13 cellular contexts compared by ENCODE assay signal in genomic region chr7:100098913-100099312, GRCh38. TPM values are rescaled to one million over a fixed set of nuclear protein-coding genes. Genes with fewer than 3 reads are reported as not detected.
DNase-seq lines count a peak whose midpoint lies in the region; ATAC-seq, FAIRE-seq and TF ChIP-seq lines count a peak whose summit lies in the region.
"Had no signal": no experiment of that assay in that cellular context is flagged by ENCODE, and none has a peak within 500 bp of the region (broad histone marks: within the 10 kb centered on the region; RNA-seq: fewer than 3 reads in every experiment).

No MANE protein-coding gene starts in this region.

- TF ChIP-seq POLR2A in endothelial cell of umbilical vein (IDR thresholded peaks at IDR 0.05; ENCODE audit: low read depth, low read length) = no peak

- no peak for DNase-seq in activated CD4-positive, alpha-beta T cell treated with anti-CD3 and anti-CD28 coated beads, Interleukin-2, amount 10 ng/mL, durations not matched to agents 24 days and 14 days
- DNase-seq in activated CD4-positive, alpha-beta T cell treated with anti-CD3 and anti-CD28 coated beads, Interleukin-2, amount 50 U/mL, for 1 hour = no peak
- no peak for DNase-seq in RWPE1 (ENCODE audit: low spot score)
- no peak for DNase-seq in endothelial cell of umbilical vein (ENCODE audit: low read depth, low spot score)
- no peak for DNase-seq in retinal pigment epithelial cell (ENCODE audit: low read depth)
- no peak for DNase-seq in amygdala (lab: John Stamatoyannopoulos, UW)
- DNase-seq in head of caudate nucleus = no peak
- DNase-seq: heart right ventricle, midbrain, NCI-H1048, NCI-H82, SW 1271 had no signal

- dilution Hi-C loops in endothelial cell of umbilical vein (cut with MboI; ENCODE audit: extremely low pct_ligation_motif_present, low sequenced_read_pairs) = no loop called here

- H3K4me1 Mint-ChIP-seq in activated CD4-positive, alpha-beta T cell treated with anti-CD3 and anti-CD28 coated beads, Interleukin-2, amount 10 ng/mL, durations not matched to agents 24 days and 14 days = peaks cover 41% of the 10 kb centered on the region

- H2AFZ ChIP-seq in endothelial cell of umbilical vein (ENCODE audit: low read depth, low read length) = no peak overlapping the region

- H3K9ac ChIP-seq in endothelial cell of umbilical vein (replicated peaks; ENCODE audit: extremely low read depth, insufficient read depth, low read length) = peak overlapping the region; percentile 92

- H3K4me2 ChIP-seq in endothelial cell of umbilical vein (ENCODE audit: insufficient read depth, low read length) = peak overlapping the region; percentile 94

- no peaks in the 10 kb centered on the region for H3K9me3 Mint-ChIP-seq in activated CD4-positive, alpha-beta T cell treated with anti-CD3 and anti-CD28 coated beads, Interleukin-2, amount 10 ng/mL, durations not matched to agents 24 days and 14 days

- no peaks in the 10 kb centered on the region for H3K27me3 ChIP-seq in endothelial cell of umbilical vein (ENCODE audit: control insufficient read depth in 2 of 2, insufficient read depth in 2 of 2, low read length in 2 of 2)
- H3K27me3 ChIP-seq: heart right ventricle had no signal

- H3K4me3 Mint-ChIP-seq in activated CD4-positive, alpha-beta T cell treated with anti-CD3 and anti-CD28 coated beads, Interleukin-2, amount 10 ng/mL, durations not matched to agents 24 days and 14 days = peak overlapping the region; percentile 94

- H3K36me3 ChIP-seq in endothelial cell of umbilical vein (ENCODE audit: control insufficient read depth in 2 of 2, extremely low read depth in 1 of 2, insufficient read depth in 2 of 2, low read length in 2 of 2) = peaks cover 34 to 39% of the 10 kb centered on the region in 2 experiments

- peaks cover 66% of the 10 kb centered on the region for H3K36me3 Mint-ChIP-seq in activated CD4-positive, alpha-beta T cell treated with anti-CD3 and anti-CD28 coated beads, Interleukin-2, amount 10 ng/mL, durations not matched to agents 24 days and 14 days (ENCODE audit: low read depth)

- intact Hi-C loops in activated CD4-positive, alpha-beta T cell treated with anti-CD3 and anti-CD28 coated beads, Interleukin-2, amount 10 ng/mL, durations not matched to agents 24 days and 14 days (cut with micrococcal nuclease) = no loop called here
- intact Hi-C loops in endothelial cell of umbilical vein (cut with micrococcal nuclease) = no loop called here
- intact Hi-C loops in head of caudate nucleus (cut with DNase I) = no loop called here

- H4K20me1 ChIP-seq in endothelial cell of umbilical vein (replicated peaks; ENCODE audit: control insufficient read depth, extremely low read depth, insufficient read depth, low read length) = no peaks in the 10 kb centered on the region

- peaks cover 44% of the 10 kb centered on the region for H3K79me2 ChIP-seq in endothelial cell of umbilical vein (ENCODE audit: control insufficient read depth, insufficient read depth, low read length)

- TSS peak; percentile 25 for BruUV-seq in endothelial cell of umbilical vein (replicated peaks; lab: Mats Ljungman, UMichigan)

- no peak for ATAC-seq in HG02763 (IDR thresholded peaks at IDR 0.05; ENCODE audit: unreplicated experiment)
- ATAC-seq: heart right ventricle had no signal

- no peaks in the 10 kb centered on the region for H3K27me3 Mint-ChIP-seq in activated CD4-positive, alpha-beta T cell treated with anti-CD3 and anti-CD28 coated beads, Interleukin-2, amount 10 ng/mL, durations not matched to agents 24 days and 14 days

- CTCF ChIA-PET in RWPE1 (lab: Yijun Ruan, JAX) (interaction anchor here (0.7 kb wide), 1 partner anchor 607 kb away, joined by 3 read pairs; the partner anchor contains the start of gene POP7), endothelial cell of umbilical vein (lab: Charles Lee) (interaction anchor here (1.1 to 1.3 kb wide), 2 partner anchors 17 to 32 kb away, joined by 3 to 5 read pairs; no protein-coding TSS in a partner anchor)

- peaks cover 18% of the 10 kb centered on the region for H3K4me1 ChIP-seq in endothelial cell of umbilical vein (ENCODE audit: control insufficient read depth, extremely low read depth, insufficient read depth, low read length)

- no peaks in the 10 kb centered on the region for H3K9me3 ChIP-seq in endothelial cell of umbilical vein (replicated peaks; ENCODE audit: control insufficient read depth, insufficient read depth, low read length)
- H3K9me3 ChIP-seq: heart right ventricle had no signal

- H3K27ac Mint-ChIP-seq in activated CD4-positive, alpha-beta T cell treated with anti-CD3 and anti-CD28 coated beads, Interleukin-2, amount 10 ng/mL, durations not matched to agents 24 days and 14 days = peak overlapping the region; percentile 62

- POLR2A ChIA-PET in RWPE1 (lab: Yijun Ruan, JAX; ENCODE audit: low non-redundant PET) (interaction anchor here (0.6 kb wide), 1 partner anchor 27 kb away, joined by 3 read pairs; no protein-coding TSS in a partner anchor), endothelial cell of umbilical vein (lab: Charles Lee) (interaction anchor here (1.0 kb wide), 1 partner anchor 9 kb away, joined by 3 read pairs; no protein-coding TSS in a partner anchor)

- FAIRE-seq in endothelial cell of umbilical vein (lab: Jason Lieb, UNC) = no peak

- H3K4me3 ChIP-seq in endothelial cell of umbilical vein (replicated peaks in 1 of 3; ENCODE audit: insufficient read depth in 1 of 3, low read depth in 1 of 3, low read length in 3 of 3) = peak overlapping the region in 2 of 3 experiments; percentile 75 to 96
- H3K4me3 ChIP-seq in retinal pigment epithelial cell (ENCODE audit: low read length) = peak overlapping the region; percentile 94

- H3K9me1 ChIP-seq in endothelial cell of umbilical vein (replicated peaks; ENCODE audit: control insufficient read depth, extremely low read depth, insufficient read depth, low read length) = no peaks in the 10 kb centered on the region

- H3K27ac ChIP-seq in RWPE1 (peak overlapping the region; percentile 98), endothelial cell of umbilical vein (ENCODE audit: insufficient read depth, low read depth, low read length) (no peak overlapping the region)

- TF ChIP-seq CTCF in RWPE1 (conservative IDR thresholded peaks at IDR 0.05; ENCODE audit: low read depth) = no peak
- no peak for TF ChIP-seq CTCF in endothelial cell of umbilical vein (IDR thresholded peaks at IDR 0.05; ENCODE audit: extremely low read depth in 1 of 2, insufficient read depth in 1 of 2, low read depth in 1 of 2, low read length in 2 of 2)
- no peak for TF ChIP-seq CTCF in retinal pigment epithelial cell (conservative IDR thresholded peaks at IDR 0.05; ENCODE audit: low read depth, low read length)

RNA-seq across cellular contexts. Expression of gene MCM7, which starts 2.3 kb away (rescaled TPM):
- total RNA-seq in activated CD4-positive, alpha-beta T cell treated with anti-CD3 and anti-CD28 coated beads, Interleukin-2, amount 10 ng/mL, durations not matched to agents 24 days and 14 days = 464 and 469 TPM in 2 replicates
- total RNA-seq in endothelial cell of umbilical vein = 183 and 187 TPM in 2 replicates
- 145 and 156 TPM in 2 replicates for polyA plus RNA-seq in endothelial cell of umbilical vein
- 128 and 148 TPM in 2 replicates for polyA plus RNA-seq in endothelial cell of umbilical vein (2011; cell fraction: cytosol; rRNA removed)
- polyA plus RNA-seq in endothelial cell of umbilical vein (2011; cell fraction: nucleus; rRNA removed) = 575 and 612 TPM in 2 replicates
- 68.4 and 119 TPM in 2 replicates for polyA plus RNA-seq in endothelial cell of umbilical vein (2012)
- 123 and 162 TPM in 2 replicates for polyA minus RNA-seq in endothelial cell of umbilical vein
- polyA minus RNA-seq in endothelial cell of umbilical vein (2011; cell fraction: cytosol; rRNA and poly(A)+ RNA removed) = 332 TPM
- polyA minus RNA-seq in endothelial cell of umbilical vein (2011; cell fraction: nucleus; rRNA and poly(A)+ RNA removed) = 151 and 168 TPM in 2 replicates

RNA-seq across cellular contexts. Expression of gene AP4M1, which starts 2.5 kb away (rescaled TPM):
- 13.5 and 16.4 TPM in 2 replicates for total RNA-seq in activated CD4-positive, alpha-beta T cell treated with anti-CD3 and anti-CD28 coated beads, Interleukin-2, amount 10 ng/mL, durations not matched to agents 24 days and 14 days
- 20.5 and 22.7 TPM in 2 replicates for total RNA-seq in endothelial cell of umbilical vein
- polyA plus RNA-seq in endothelial cell of umbilical vein = 27.4 and 31.4 TPM in 2 replicates
- polyA plus RNA-seq in endothelial cell of umbilical vein (2011; cell fraction: cytosol; rRNA removed) = 20.7 and 21.5 TPM in 2 replicates
- polyA plus RNA-seq in endothelial cell of umbilical vein (2011; cell fraction: nucleus; rRNA removed) = 57.4 and 65.9 TPM in 2 replicates
- polyA plus RNA-seq in endothelial cell of umbilical vein (2012) = 25.9 and 28.9 TPM in 2 replicates
- 22.9 and 24.5 TPM in 2 replicates for polyA minus RNA-seq in endothelial cell of umbilical vein
- polyA minus RNA-seq in endothelial cell of umbilical vein (2011; cell fraction: cytosol; rRNA and poly(A)+ RNA removed) = 10.0 TPM
- 13.7 and 17.7 TPM in 2 replicates for polyA minus RNA-seq in endothelial cell of umbilical vein (2011; cell fraction: nucleus; rRNA and poly(A)+ RNA removed)

RNA-seq across cellular contexts. Expression of gene COPS6, which starts 10.1 kb away (rescaled TPM):
- total RNA-seq in activated CD4-positive, alpha-beta T cell treated with anti-CD3 and anti-CD28 coated beads, Interleukin-2, amount 10 ng/mL, durations not matched to agents 24 days and 14 days = 109 and 114 TPM in 2 replicates
- 168 and 188 TPM in 2 replicates for total RNA-seq in endothelial cell of umbilical vein
- 251 and 268 TPM in 2 replicates for polyA plus RNA-seq in endothelial cell of umbilical vein
- polyA plus RNA-seq in endothelial cell of umbilical vein (2011; cell fraction: cytosol; rRNA removed) = 257 and 331 TPM in 2 replicates
- 152 and 181 TPM in 2 replicates for polyA plus RNA-seq in endothelial cell of umbilical vein (2011; cell fraction: nucleus; rRNA removed)
- 169 and 251 TPM in 2 replicates for polyA plus RNA-seq in endothelial cell of umbilical vein (2012)
- 230 and 233 TPM in 2 replicates for polyA minus RNA-seq in endothelial cell of umbilical vein
- polyA minus RNA-seq in endothelial cell of umbilical vein (2011; cell fraction: cytosol; rRNA and poly(A)+ RNA removed) = 122 TPM
- polyA minus RNA-seq in endothelial cell of umbilical vein (2011; cell fraction: nucleus; rRNA and poly(A)+ RNA removed) = 46.3 and 64.6 TPM in 2 replicates

RNA-seq across cellular contexts. Expression of gene ZNF3, which starts 17.4 kb away (rescaled TPM):
- 21.5 and 23.3 TPM in 2 replicates for total RNA-seq in activated CD4-positive, alpha-beta T cell treated with anti-CD3 and anti-CD28 coated beads, Interleukin-2, amount 10 ng/mL, durations not matched to agents 24 days and 14 days
- total RNA-seq in endothelial cell of umbilical vein = 30.9 and 31.1 TPM in 2 replicates
- polyA plus RNA-seq in endothelial cell of umbilical vein = 20.1 and 21.8 TPM in 2 replicates
- 16.4 and 18.1 TPM in 2 replicates for polyA plus RNA-seq in endothelial cell of umbilical vein (2011; cell fraction: cytosol; rRNA removed)
- 92.5 and 96.6 TPM in 2 replicates for polyA plus RNA-seq in endothelial cell of umbilical vein (2011; cell fraction: nucleus; rRNA removed)
- 16.4 and 21.6 TPM in 2 replicates for polyA plus RNA-seq in endothelial cell of umbilical vein (2012)
- 44.7 and 59.7 TPM in 2 replicates for polyA minus RNA-seq in endothelial cell of umbilical vein
- 8.2 TPM for polyA minus RNA-seq in endothelial cell of umbilical vein (2011; cell fraction: cytosol; rRNA and poly(A)+ RNA removed)
- polyA minus RNA-seq in endothelial cell of umbilical vein (2011; cell fraction: nucleus; rRNA and poly(A)+ RNA removed) = 57.9 and 89.1 TPM in 2 replicates

RNA-seq across cellular contexts. Expression of gene TAF6, which starts 20.2 kb away (rescaled TPM):
- total RNA-seq in activated CD4-positive, alpha-beta T cell treated with anti-CD3 and anti-CD28 coated beads, Interleukin-2, amount 10 ng/mL, durations not matched to agents 24 days and 14 days = 68.4 and 71.5 TPM in 2 replicates
- 64.6 and 67.3 TPM in 2 replicates for total RNA-seq in endothelial cell of umbilical vein
- polyA plus RNA-seq in endothelial cell of umbilical vein = 32.7 and 34.1 TPM in 2 replicates
- 27.6 and 28.5 TPM in 2 replicates for polyA plus RNA-seq in endothelial cell of umbilical vein (2011; cell fraction: cytosol; rRNA removed)
- 54.1 and 58.7 TPM in 2 replicates for polyA plus RNA-seq in endothelial cell of umbilical vein (2011; cell fraction: nucleus; rRNA removed)
- 42.1 and 45.9 TPM in 2 replicates for polyA plus RNA-seq in endothelial cell of umbilical vein (2012)
- polyA minus RNA-seq in endothelial cell of umbilical vein = 40.3 and 57.7 TPM in 2 replicates
- polyA minus RNA-seq in endothelial cell of umbilical vein (2011; cell fraction: cytosol; rRNA and poly(A)+ RNA removed) = 21.2 TPM
- 18.0 TPM in 2 replicates for polyA minus RNA-seq in endothelial cell of umbilical vein (2011; cell fraction: nucleus; rRNA and poly(A)+ RNA removed)
